In genomic region chr1:42613803-42614131, GRCh38 we compare ENCODE assay signal across 28 cellular contexts.
"Had no signal": no experiment of that assay in that cellular context is flagged by ENCODE, and none has a peak within 500 bp of the region (broad histone marks: within the 10 kb centered on the region; RNA-seq: fewer than 3 reads in every experiment).

No MANE protein-coding gene starts in this region.

- H3K27me3 ChIP-seq: stomach, suprapubic skin, testis, thyroid gland, tibial artery, tibial nerve, transverse colon, upper lobe of left lung, upper lobe of right lung, uterus, vagina had no signal

- FAIRE-seq: urothelium cell line had no signal

- H3K4me1 ChIP-seq: suprapubic skin, testis, thyroid gland, tibial artery, tibial nerve, transverse colon, upper lobe of left lung, upper lobe of right lung, uterus, vagina had no signal

- H3K36me3 ChIP-seq: stomach, suprapubic skin, thoracic aorta, thyroid gland, transverse colon, upper lobe of left lung, upper lobe of right lung, uterus, vagina had no signal

- ATAC-seq: stimulated activated effector memory CD8-positive, alpha-beta T cell treated with anti-CD3 and anti-CD28 coated beads, Interleukin-12 subunit alpha, Interleukin-12 subunit beta, amount 100 ng/mL, for 72 hours; stimulated activated memory B cell treated with anti-CD40 and anti-IgM and Interleukin-4, amounts not matched to agents 10 μg/mL and 1 μg/mL and 100 μg/mL, for 72 hours; stimulated activated naive CD8-positive, alpha-beta T cell treated with anti-CD3 and anti-CD28 coated beads, Interleukin-15, amount 100 ng/mL, for 72 hours; stimulated activated naive CD8-positive, alpha-beta T cell treated with anti-CD3 and anti-CD28 coated beads, Interleukin-15, Interleukin-2, amounts not matched to agents 100 U/mL and 50 U/mL, for 24 hours; upper lobe of right lung had no signal

- H3K9me3 Mint-ChIP-seq: stimulated activated effector memory CD8-positive, alpha-beta T cell treated with anti-CD3 and anti-CD28 coated beads, Interleukin-12 subunit alpha, Interleukin-12 subunit beta, amount 100 ng/mL, for 72 hours; stimulated activated memory B cell treated with anti-CD40 and anti-IgM and Interleukin-4, amounts not matched to agents 10 μg/mL and 1 μg/mL and 100 μg/mL, for 72 hours; stimulated activated naive CD8-positive, alpha-beta T cell treated with anti-CD3 and anti-CD28 coated beads, Interleukin-15, amount 100 ng/mL, for 72 hours; type B pancreatic cell had no signal

- H3K27ac ChIP-seq: stomach, suprapubic skin, testis, thoracic aorta, thyroid gland, tibial artery, tibial nerve, transverse colon, upper lobe of left lung, upper lobe of right lung, uterus, vagina had no signal

- DNase-seq: stimulated activated CD4-positive, alpha-beta T cell treated with anti-CD3 and anti-CD28 coated beads, Interleukin-2, amount 100 ng/mL, for 24 hours; stimulated activated CD4-positive, alpha-beta T cell treated with anti-CD3 and anti-CD28 coated beads, Interleukin-2, amount 100 ng/mL, for 48 hours; stimulated activated CD4-positive, alpha-beta T cell treated with anti-CD3 and anti-CD28 coated beads, Interleukin-4, amount 100 ng/mL, for 1 hour; stimulated activated CD4-positive, alpha-beta T cell treated with anti-CD3 and anti-CD28 coated beads, Interleukin-4, amount 100 ng/mL, for 24 hours; stimulated activated CD4-positive, alpha-beta T cell treated with anti-CD3 and anti-CD28 coated beads, Interleukin-4, amount 100 ng/mL, for 4 hours; stimulated activated CD8-positive, alpha-beta memory T cell treated with anti-CD3 and anti-CD28 coated beads, Interleukin-4, amount 100 ng/mL, for 48 hours; stimulated activated naive CD4-positive, alpha-beta T cell; stimulated activated naive CD4-positive, alpha-beta T cell treated with Interleukin-2 at 50 U/mL for 16 hours; stimulated activated naive CD8-positive, alpha-beta T cell treated with anti-CD3 and anti-CD28 coated beads, Interleukin-15, amount 100 ng/mL, for 72 hours; stimulated activated naive CD8-positive, alpha-beta T cell treated with anti-CD3 and anti-CD28 coated beads, Interleukin-15, Interleukin-2, amounts not matched to agents 100 U/mL and 50 U/mL, for 24 hours; stomach; substantia nigra; testis; thyroid gland; tibial artery; transverse colon; upper lobe of right lung; uterus had no signal

- H3K36me3 Mint-ChIP-seq: stimulated activated effector memory CD8-positive, alpha-beta T cell treated with anti-CD3 and anti-CD28 coated beads, Interleukin-12 subunit alpha, Interleukin-12 subunit beta, amount 100 ng/mL, for 72 hours; stimulated activated memory B cell treated with anti-CD40 and anti-IgM and Interleukin-4, amounts not matched to agents 10 μg/mL and 1 μg/mL and 100 μg/mL, for 72 hours had no signal

- H3K27ac Mint-ChIP-seq: stimulated activated effector memory CD8-positive, alpha-beta T cell treated with anti-CD3 and anti-CD28 coated beads, Interleukin-12 subunit alpha, Interleukin-12 subunit beta, amount 100 ng/mL, for 72 hours; stimulated activated memory B cell treated with anti-CD40 and anti-IgM and Interleukin-4, amounts not matched to agents 10 μg/mL and 1 μg/mL and 100 μg/mL, for 72 hours; stimulated activated naive CD8-positive, alpha-beta T cell treated with anti-CD3 and anti-CD28 coated beads, Interleukin-15, Interleukin-2, amounts not matched to agents 100 ng/mL and 50 ng/mL, for 24 hours; type B pancreatic cell had no signal

- H3K4me3 Mint-ChIP-seq: stimulated activated effector memory CD8-positive, alpha-beta T cell treated with anti-CD3 and anti-CD28 coated beads, Interleukin-12 subunit alpha, Interleukin-12 subunit beta, amount 100 ng/mL, for 72 hours; stimulated activated memory B cell treated with anti-CD40 and anti-IgM and Interleukin-4, amounts not matched to agents 10 μg/mL and 1 μg/mL and 100 μg/mL, for 72 hours; stimulated activated naive CD8-positive, alpha-beta T cell treated with anti-CD3 and anti-CD28 coated beads, Interleukin-15, amount 100 ng/mL, for 72 hours; stimulated activated naive CD8-positive, alpha-beta T cell treated with anti-CD3 and anti-CD28 coated beads, Interleukin-15, Interleukin-2, amounts not matched to agents 100 ng/mL and 50 ng/mL, for 24 hours; type B pancreatic cell had no signal

- H3K27me3 Mint-ChIP-seq: stimulated activated memory B cell treated with anti-CD40 and anti-IgM and Interleukin-4, amounts not matched to agents 10 μg/mL and 1 μg/mL and 100 μg/mL, for 72 hours; stimulated activated naive CD8-positive, alpha-beta T cell treated with anti-CD3 and anti-CD28 coated beads, Interleukin-15, amount 100 ng/mL, for 72 hours; stimulated activated naive CD8-positive, alpha-beta T cell treated with anti-CD3 and anti-CD28 coated beads, Interleukin-15, Interleukin-2, amounts not matched to agents 100 ng/mL and 50 ng/mL, for 24 hours; type B pancreatic cell had no signal

- H3K4me3 ChIP-seq: stomach, suprapubic skin, testis, thoracic aorta, thyroid gland, tibial artery, tibial nerve, transverse colon, upper lobe of left lung, upper lobe of right lung, uterus, vagina had no signal

- H3K9me3 ChIP-seq: stomach, suprapubic skin, testis, thoracic aorta, thyroid gland, tibial artery, tibial nerve, transverse colon, upper lobe of left lung, upper lobe of right lung, uterus, vagina had no signal

- H3K4me1 Mint-ChIP-seq: stimulated activated effector memory CD8-positive, alpha-beta T cell treated with anti-CD3 and anti-CD28 coated beads, Interleukin-12 subunit alpha, Interleukin-12 subunit beta, amount 100 ng/mL, for 72 hours; stimulated activated memory B cell treated with anti-CD40 and anti-IgM and Interleukin-4, amounts not matched to agents 10 μg/mL and 1 μg/mL and 100 μg/mL, for 72 hours; stimulated activated naive CD8-positive, alpha-beta T cell treated with anti-CD3 and anti-CD28 coated beads, Interleukin-15, amount 100 ng/mL, for 72 hours had no signal
